ENCODE assay signal across 11 cellular contexts in genomic region chr3:12658593-12659058, GRCh38. TPM values are rescaled to one million over a fixed set of nuclear protein-coding genes. Genes with fewer than 3 reads are reported as not detected.
DNase-seq lines count a peak whose midpoint lies in the region; TF ChIP-seq lines count a peak whose summit lies in the region.
"Had no signal": no experiment of that assay in that cellular context is flagged by ENCODE, and none has a peak within 500 bp of the region (broad histone marks: within the 10 kb centered on the region; RNA-seq: fewer than 3 reads in every experiment).

No MANE protein-coding gene starts in this region.

- H3K9me3 Mint-ChIP-seq in MCF 10A (ENCODE audit: unreplicated experiment), result no peaks in the 10 kb centered on the region
- no peaks in the 10 kb centered on the region for H3K9me3 Mint-ChIP-seq in activated naive CD8-positive, alpha-beta T cell treated with anti-CD3 and anti-CD28 coated beads for 36 hours

- intact Hi-C loops in MCF 10A (cut with micrococcal nuclease) (no loop called here), breast epithelium (cut with DNase I; ENCODE audit: low total_unique reads) (no loop called here), tibial artery (cut with DNase I; ENCODE audit: low total_unique reads) (no loop called here), posterior vena cava (cut with DNase I) (loop anchor here in 1 of 2 donors (5.0 kb wide), 1 partner anchor 874 kb away; no protein-coding TSS in a partner anchor)

- H3K27ac ChIP-seq in breast epithelium (no peak overlapping the region), tibial artery (peak overlapping the region; percentile 99 to 100)
- H3K27ac ChIP-seq: pancreas had no signal

- no peaks in the 10 kb centered on the region for H3K27me3 ChIP-seq in breast epithelium
- H3K27me3 ChIP-seq in tibial artery, result no peaks in the 10 kb centered on the region
- H3K27me3 ChIP-seq: pancreas had no signal

- peaks cover 8% of the 10 kb centered on the region for H3K36me3 Mint-ChIP-seq in MCF 10A (ENCODE audit: insufficient read depth, unreplicated experiment)
- H3K36me3 Mint-ChIP-seq in activated naive CD8-positive, alpha-beta T cell treated with anti-CD3 and anti-CD28 coated beads for 36 hours, result peaks cover 24% of the 10 kb centered on the region

- peak; percentile 29 for DNase-seq in MCF 10A (ENCODE audit: unreplicated experiment)
- no peak for DNase-seq in breast epithelium (ENCODE audit: low spot score in 2 of 2)
- DNase-seq in activated naive CD8-positive, alpha-beta T cell treated with anti-CD3 and anti-CD28 coated beads for 36 hours, result no peak
- peak; percentile 15 for DNase-seq in kidney glomerular epithelial cell (lab: John Stamatoyannopoulos, UW)
- DNase-seq in tibial artery, result no peak
- DNase-seq in posterior vena cava (ENCODE audit: low spot score), result no peak
- no peak for DNase-seq in NCI-H69 (lab: John Stamatoyannopoulos, UW)
- no peak for DNase-seq in erythroblast (lab: John Stamatoyannopoulos, UW)
- DNase-seq: activated CD4-positive, alpha-beta T cell treated with anti-CD3 and anti-CD28 coated beads, Interleukin-2, amount 50 U/mL, for 1 hour; NCI-H748 treated with DMSO at 0.1 percent for 48 hours; pancreas had no signal

- no peak overlapping the region for H3K4me3 ChIP-seq in breast epithelium
- H3K4me3 ChIP-seq in tibial artery, result no peak overlapping the region
- H3K4me3 ChIP-seq: pancreas had no signal

- CTCF ChIA-PET in MCF 10A (lab: Yijun Ruan, JAX), result interaction anchor here (0.6 to 0.7 kb wide), 4 partner anchors 8 to 76 kb away, joined by 3 to 8 read pairs (median 4); no protein-coding TSS in a partner anchor

- no peak for TF ChIP-seq CTCF in MCF 10A (IDR thresholded peaks at IDR 0.05; ENCODE audit: unreplicated experiment)
- no peak for TF ChIP-seq CTCF in breast epithelium (IDR thresholded peaks at IDR 0.05)
- TF ChIP-seq CTCF in tibial artery (IDR thresholded peaks at IDR 0.05), result no peak

- H3K27me3 Mint-ChIP-seq in MCF 10A (ENCODE audit: insufficient read depth, unreplicated experiment), result no peaks in the 10 kb centered on the region
- H3K27me3 Mint-ChIP-seq in activated naive CD8-positive, alpha-beta T cell treated with anti-CD3 and anti-CD28 coated beads for 36 hours, result no peaks in the 10 kb centered on the region

- H3K4me1 ChIP-seq in breast epithelium, result peaks cover 0 to 13% of the 10 kb centered on the region in 2 donors
- peaks cover 0 to 85% (median 56%) of the 10 kb centered on the region in 4 donors for H3K4me1 ChIP-seq in tibial artery

- H3K9me3 ChIP-seq in breast epithelium (no peaks in the 10 kb centered on the region), tibial artery (no peaks in the 10 kb centered on the region)
- H3K9me3 ChIP-seq: pancreas had no signal

- H3K36me3 ChIP-seq in breast epithelium (no peaks in the 10 kb centered on the region), tibial artery (no peaks in the 10 kb centered on the region)
- H3K36me3 ChIP-seq: pancreas had no signal

- H3K4me1 Mint-ChIP-seq in MCF 10A (ENCODE audit: insufficient read depth, unreplicated experiment), result peaks cover 25% of the 10 kb centered on the region
- H3K4me1 Mint-ChIP-seq in activated naive CD8-positive, alpha-beta T cell treated with anti-CD3 and anti-CD28 coated beads for 36 hours, result peaks cover 57% of the 10 kb centered on the region

- no peak for TF ChIP-seq POLR2A in breast epithelium (IDR thresholded peaks at IDR 0.05)
- TF ChIP-seq POLR2A in erythroblast (IDR thresholded peaks at IDR 0.05; ENCODE audit: low read length), result no peak

- H3K4me3 Mint-ChIP-seq in MCF 10A (ENCODE audit: unreplicated experiment), result no peak overlapping the region
- peak overlapping the region; percentile 45 for H3K4me3 Mint-ChIP-seq in activated naive CD8-positive, alpha-beta T cell treated with anti-CD3 and anti-CD28 coated beads for 36 hours

- POLR2A ChIA-PET in MCF 10A (lab: Yijun Ruan, JAX), result interaction anchor here (1.3 to 2.8 kb wide), 4 partner anchors 8 to 183 kb away, joined by 3 to 19 read pairs (median 6); partner anchors contain the start of gene RPL32

- H3K27ac Mint-ChIP-seq in MCF 10A (ENCODE audit: low read depth, unreplicated experiment), result no peak overlapping the region
- no peak overlapping the region for H3K27ac Mint-ChIP-seq in activated naive CD8-positive, alpha-beta T cell treated with anti-CD3 and anti-CD28 coated beads for 36 hours

- no TSS peak for BruUV-seq in MCF 10A (replicated peaks; lab: Mats Ljungman, UMichigan)

RNA-seq across cellular contexts. Expression of gene RAF1, which starts 5.3 kb away (rescaled TPM):
- 75.5 and 76.8 TPM in 2 replicates for total RNA-seq in MCF 10A (2022)
- total RNA-seq in breast epithelium, result 100 to 1,000 TPM in 2 of 3 donors, 10 to 100 TPM in 1; 87.4 to 118 (median 110) TPM
- total RNA-seq in activated naive CD8-positive, alpha-beta T cell treated with anti-CD3 and anti-CD28 coated beads for 36 hours, result 10 to 100 TPM; 79.3 to 79.8 TPM
- 10 to 100 TPM; 73.9 to 85.4 TPM for total RNA-seq in posterior vena cava

Comparison
In these comparisons a context has a peak if more than half of its experiments do, and no peak if none do; other contexts are left out.
1. DNase-seq: peak in MCF 10A (single experiment) and kidney glomerular epithelial cell (single experiment); none in breast epithelium (0 of 2), activated naive CD8-positive, alpha-beta T cell treated with anti-CD3 and anti-CD28 coated beads for 36 hours (single experiment), tibial artery (0 of 2), posterior vena cava (single experiment), NCI-H69 (single experiment) and erythroblast (0 of 2).
2. H3K27ac ChIP-seq: peak in tibial artery (2 of 2); none in breast epithelium (0 of 2).